17 cellular contexts compared by ENCODE assay signal in genomic region chr9:101510344-101510940, GRCh38.
"Had no signal": no experiment of that assay in that cellular context is flagged by ENCODE, and none has a peak within 500 bp of the region (broad histone marks: within the 10 kb centered on the region; RNA-seq: fewer than 3 reads in every experiment).

No MANE protein-coding gene starts in this region.

- H3K9me3 Mint-ChIP-seq: dendritic cell treated with granulocyte-macrophage colony-stimulating factor and Interleukin-4, amounts not matched to agents 40 ng/mL and 50 ng/mL, for 4 days; effector memory CD8-positive, alpha-beta T cell; naive thymus-derived CD4-positive, alpha-beta T cell; nephron progenitor cell; stimulated activated naive CD8-positive, alpha-beta T cell treated with anti-CD3 and anti-CD28 coated beads, Interleukin-15, Interleukin-2, amounts not matched to agents 100 ng/mL and 50 ng/mL, for 24 hours had no signal

- ATAC-seq: effector memory CD8-positive, alpha-beta T cell; gastroesophageal sphincter; left lobe of liver; naive thymus-derived CD4-positive, alpha-beta T cell; psoas muscle; right lobe of liver; upper lobe of right lung had no signal

- H3K4me1 Mint-ChIP-seq: nephron progenitor cell had no signal

- DNase-seq: effector memory CD8-positive, alpha-beta T cell; esophagus squamous epithelium; foreskin fibroblast; glutamatergic neuron; islet precursor cell; mammary epithelial cell; naive thymus-derived CD4-positive, alpha-beta T cell; nephron progenitor cell; psoas muscle; retina; right lobe of liver; testis; upper lobe of right lung had no signal

- H3K27me3 Mint-ChIP-seq: dendritic cell treated with granulocyte-macrophage colony-stimulating factor and Interleukin-4, amounts not matched to agents 40 ng/mL and 50 ng/mL, for 4 days had no signal

- H3K36me3 Mint-ChIP-seq: naive thymus-derived CD4-positive, alpha-beta T cell had no signal

- H3K27ac Mint-ChIP-seq: dendritic cell treated with granulocyte-macrophage colony-stimulating factor and Interleukin-4, amounts not matched to agents 40 ng/mL and 50 ng/mL, for 4 days; effector memory CD8-positive, alpha-beta T cell; naive thymus-derived CD4-positive, alpha-beta T cell; nephron progenitor cell; stimulated activated naive CD8-positive, alpha-beta T cell treated with anti-CD3 and anti-CD28 coated beads, Interleukin-15, Interleukin-2, amounts not matched to agents 100 ng/mL and 50 ng/mL, for 24 hours had no signal

- H3K4me3 Mint-ChIP-seq: dendritic cell treated with granulocyte-macrophage colony-stimulating factor and Interleukin-4, amounts not matched to agents 40 ng/mL and 50 ng/mL, for 4 days; effector memory CD8-positive, alpha-beta T cell; naive thymus-derived CD4-positive, alpha-beta T cell; nephron progenitor cell; stimulated activated naive CD8-positive, alpha-beta T cell treated with anti-CD3 and anti-CD28 coated beads, Interleukin-15, Interleukin-2, amounts not matched to agents 100 ng/mL and 50 ng/mL, for 24 hours had no signal
